Comparison of ENCODE assay signal across 19 cellular contexts in the genomic region with DNA sequence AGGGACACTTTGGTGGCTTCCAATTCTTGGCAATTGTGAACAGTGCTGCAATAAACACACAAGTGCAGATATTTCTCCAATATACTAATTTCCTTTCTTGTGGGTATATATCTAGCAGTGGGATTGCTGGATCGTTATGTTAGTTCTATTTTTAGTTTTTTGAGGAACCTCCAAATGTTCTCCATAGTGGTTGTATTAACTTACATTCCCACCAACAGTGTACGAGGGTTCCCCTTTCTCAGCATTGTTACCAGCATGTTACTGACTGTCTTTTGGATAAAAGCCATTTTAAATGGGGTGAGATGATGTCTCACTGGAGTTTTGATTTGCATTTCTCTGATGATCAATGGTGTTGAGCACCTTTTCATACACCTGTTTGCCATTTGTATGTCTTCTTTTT.
"Had no signal": no experiment of that assay in that cellular context is flagged by ENCODE, and none has a peak within 500 bp of the region (broad histone marks: within the 10 kb centered on the region; RNA-seq: fewer than 3 reads in every experiment).

No MANE protein-coding gene starts in this region.

- H3K9me3 ChIP-seq: adrenal gland, Peyer's patch had no signal

- H3K27me3 ChIP-seq: adrenal gland, Peyer's patch had no signal

- ATAC-seq: activated CD8-positive, alpha-beta T cell treated with anti-CD3 and anti-CD28 coated beads, Interleukin-2, amount 10 ng/mL, durations not matched to agents 7 days and 5 days had no signal

- H3K36me3 ChIP-seq: adrenal gland, Peyer's patch, WERI-Rb-1 had no signal

- H3K4me1 ChIP-seq: adrenal gland, Peyer's patch had no signal

- H3K4me3 ChIP-seq: adrenal gland, Peyer's patch had no signal

- DNase-seq: activated CD4-positive, alpha-beta T cell treated with anti-CD3 and anti-CD28 coated beads for 4 hours; activated CD8-positive, alpha-beta memory T cell treated with anti-CD3 and anti-CD28 coated beads, Interleukin-2, amount 50 U/mL, for 48 hours; activated CD8-positive, alpha-beta T cell treated with anti-CD3 and anti-CD28 coated beads, Interleukin-2, amount 10 ng/mL, durations not matched to agents 7 days and 5 days; activated naive CD4-positive, alpha-beta T cell treated with anti-CD3 and anti-CD28 coated beads, Interleukin-2, amount 50 U/mL, for 16 hours; activated naive CD8-positive, alpha-beta T cell treated with anti-CD3 and anti-CD28 coated beads, Interleukin-2, amount 10 ng/mL, durations not matched to agents 7 days and 5 days; activated T-cell treated with anti-CD3 and anti-CD28 coated beads, Interleukin-2, amount 50 U/mL, for 1 hour; anterior cingulate cortex; cerebellar nuclear complex; NCI-H1048; NCI-H1930; NCI-H345; NCI-H510A treated with DMSO at 0.1 percent for 48 hours; NCI-H69; NK-92 treated with Interleukin-12 subunit alpha and Interleukin-12 subunit beta, amount 100 ng/mL, for 24 hours; Peyer's patch; SHP77 treated with DMSO at 0.1 percent for 48 hours; T-helper 1 cell; WERI-Rb-1 had no signal

- H3K27ac ChIP-seq: adrenal gland, Peyer's patch, WERI-Rb-1 had no signal
